8 cellular contexts compared by ENCODE assay signal in genomic region chr1:62435231-62436038, GRCh38. TPM values are rescaled to one million over a fixed set of nuclear protein-coding genes. Genes with fewer than 3 reads are reported as not detected.
DNase-seq lines count a peak whose midpoint lies in the region; ATAC-seq and TF ChIP-seq lines count a peak whose summit lies in the region.

No MANE protein-coding gene starts in this region.

- WGBS in suprapubic skin, result 52% methylated on average over 29 of the region's 31 CpGs

- H3K36me3 ChIP-seq in DOHH2 (ENCODE audit: control insufficient read depth, low read length) (peaks cover 43% of the 10 kb centered on the region), KMS-11 (ENCODE audit: insufficient read depth) (no peaks in the 10 kb centered on the region), suprapubic skin (no peaks in the 10 kb centered on the region)

- no peaks in the 10 kb centered on the region for H3K9me2 ChIP-seq in DOHH2 (replicated peaks; ENCODE audit: control insufficient read depth, low read length)

- peak overlapping the region; percentile 79 for H3K4me2 ChIP-seq in DOHH2 (ENCODE audit: low read length)
- peak overlapping the region; percentile 72 for H3K4me2 ChIP-seq in KMS-11

- no peak for TF ChIP-seq EP300 in suprapubic skin (IDR thresholded peaks at IDR 0.05)

- in situ Hi-C loops in astrocyte of the spinal cord (cut with HindIII; ENCODE audit: low sequenced_read_pairs), result no loop called here

- H3K9ac ChIP-seq in KMS-11, result peak overlapping the region; percentile 98

- H3K4me3 ChIP-seq in DOHH2 (ENCODE audit: low read length) (peak overlapping the region; percentile 98), KMS-11 (IDR thresholded peaks at IDR 0.05; ENCODE audit: insufficient read depth, low read depth, low read length) (peak overlapping the region; percentile 90), astrocyte of the spinal cord (ENCODE audit: low read depth, low read length) (peak overlapping the region; percentile 92), suprapubic skin (peak overlapping the region; percentile 97)

- no peaks in the 10 kb centered on the region for H3K27me3 ChIP-seq in DOHH2 (ENCODE audit: control insufficient read depth, low read length)
- H3K27me3 ChIP-seq in KMS-11 (ENCODE audit: insufficient read depth, low read depth), result no peaks in the 10 kb centered on the region
- H3K27me3 ChIP-seq in suprapubic skin, result no peaks in the 10 kb centered on the region

- DNase-seq in astrocyte of the spinal cord (ENCODE audit: low read depth, low spot score) (no peak), left colon (peak; percentile 39 to 56), suprapubic skin (ENCODE audit: low spot score in 2 of 2) (no peak), midbrain (lab: John Stamatoyannopoulos, UW) (no peak)
- DNase-seq in stimulated activated naive CD4-positive, alpha-beta T cell treated with Interleukin-2 at 50 U/mL for 16 hours (lab: John Stamatoyannopoulos, UW), result no peak

- peak; percentile 24 for ATAC-seq in left colon
- ATAC-seq in GM19035 (IDR thresholded peaks at IDR 0.05; ENCODE audit: unreplicated experiment), result no peak

- peaks cover 22% of the 10 kb centered on the region for H4K20me1 ChIP-seq in DOHH2 (ENCODE audit: control insufficient read depth, insufficient read depth, low read depth, low read length)
- H4K20me1 ChIP-seq in KMS-11 (ENCODE audit: insufficient read depth), result peaks cover 21% of the 10 kb centered on the region

- TF ChIP-seq POLR2A in suprapubic skin (IDR thresholded peaks at IDR 0.05), result no peak

- H2AFZ ChIP-seq in KMS-11 (ENCODE audit: low read depth), result peak overlapping the region; percentile 78

- H3K27ac ChIP-seq in DOHH2 (ENCODE audit: low read depth, low read length) (peak overlapping the region; percentile 91), KMS-11 (peak overlapping the region; percentile 100), suprapubic skin (peak overlapping the region; percentile 98)

- intact Hi-C loops in left colon (cut with DNase I, micrococcal nuclease), result no loop called here

- H3F3A ChIP-seq in DOHH2 (ENCODE audit: control insufficient read depth, insufficient read depth), result peaks cover 10% of the 10 kb centered on the region; the same call in 1 of the 2 replicates

- TF ChIP-seq CTCF in DOHH2 (IDR thresholded peaks at IDR 0.05; ENCODE audit: low read depth, low read length, poor library complexity, severe bottlenecking), result no peak
- no peak for TF ChIP-seq CTCF in KMS-11 (conservative IDR thresholded peaks at IDR 0.05; ENCODE audit: low read depth, low read length)
- no peak for TF ChIP-seq CTCF in astrocyte of the spinal cord (IDR thresholded peaks at IDR 0.05; ENCODE audit: low read depth, low read length)
- TF ChIP-seq CTCF in suprapubic skin (IDR thresholded peaks at IDR 0.05), result no peak

- H3K79me2 ChIP-seq in DOHH2 (ENCODE audit: control insufficient read depth, low read length) (peaks cover 52% of the 10 kb centered on the region), KMS-11 (ENCODE audit: insufficient read depth, low read depth) (peaks cover 34% of the 10 kb centered on the region)

- peaks cover 25% of the 10 kb centered on the region for H3K4me1 ChIP-seq in DOHH2 (ENCODE audit: control insufficient read depth, low read length)
- H3K4me1 ChIP-seq in KMS-11 (ENCODE audit: low read depth, poor library complexity, severe bottlenecking), result peaks cover 20% of the 10 kb centered on the region
- H3K4me1 ChIP-seq in suprapubic skin, result peaks cover 31% of the 10 kb centered on the region

- H3K9me3 ChIP-seq in DOHH2 (ENCODE audit: control insufficient read depth, insufficient read depth, low read length) (no peaks in the 10 kb centered on the region), suprapubic skin (no peaks in the 10 kb centered on the region)

RNA-seq across cellular contexts. Expression of gene USP1, which starts 1.4 kb away (rescaled TPM):
- total RNA-seq in left colon (10 to 100 TPM; 21.2 to 23.3 TPM), suprapubic skin (10 to 100 TPM; 17.6 to 26.4 (median 20.7) TPM)

Comparison
In these comparisons a context has a peak if more than half of its experiments do, and no peak if none do; other contexts are left out.
1. DNase-seq: peak in left colon (2 of 2); none in astrocyte of the spinal cord (single experiment), suprapubic skin (0 of 2), stimulated activated naive CD4-positive, alpha-beta T cell treated with Interleukin-2 at 50 U/mL for 16 hours (single experiment) and midbrain (single experiment).
2. Peak in every context shown above with its lines, with median percentiles within 50 percentile points of each other: H3K27ac ChIP-seq and H3K4me3 ChIP-seq.